ENCODE assay signal across 19 cellular contexts in genomic region chr10:78214931-78215330, GRCh38.
DNase-seq lines count a peak whose midpoint lies in the region; ATAC-seq and TF ChIP-seq lines count a peak whose summit lies in the region.
"Had no signal": no experiment of that assay in that cellular context is flagged by ENCODE, and none has a peak within 500 bp of the region (broad histone marks: within the 10 kb centered on the region; RNA-seq: fewer than 3 reads in every experiment).

No MANE protein-coding gene starts in this region.

- intact Hi-C loops in left ventricle myocardium inferior (cut with micrococcal nuclease) (no loop called here), sigmoid colon (cut with DNase I) (loop anchor here (2.0 to 10.0 kb wide), 5 partner anchors 88 to 852 kb away; partner anchors contain the start of gene ZMIZ1)

- H3K9ac ChIP-seq in BLaER1: 0 out of 2 replicates have a peak overlapping the region, but pooled peaks have one; percentile 34
- H3K9ac ChIP-seq in OCI-LY3 (ENCODE audit: low read length): peak overlapping the region; percentile 6; the same call in 1 of the 2 replicates

- 82 to 87% methylated on average over 4 of the region's 4 CpGs for WGBS in sigmoid colon, 2 donors

- H3K4me2 ChIP-seq in BLaER1: peak overlapping the region; percentile 91
- peak overlapping the region; percentile 45 for H3K4me2 ChIP-seq in OCI-LY3 (ENCODE audit: low read length)

- no peak for ATAC-seq in omental fat pad (ENCODE audit: low FRiP score)
- ATAC-seq: PC-3 had no signal

- in situ Hi-C loops in KBM-7 (cut with MboI; ENCODE audit: low pct_unique_long_range_greater_than_20kb, low sequenced_read_pairs): no loop called here

- TF ChIP-seq POLR2A in sigmoid colon (IDR thresholded peaks at IDR 0.05): no peak

- H3K4me1 ChIP-seq in BLaER1: peaks cover 79% of the 10 kb centered on the region
- H3K4me1 ChIP-seq in OCI-LY3 (ENCODE audit: low read length): peaks cover 71% of the 10 kb centered on the region
- H3K4me1 ChIP-seq in left ventricle myocardium inferior: peaks cover 47% of the 10 kb centered on the region
- H3K4me1 ChIP-seq in sigmoid colon: peaks cover 0 to 50% (median 41%) of the 10 kb centered on the region in 4 donors

- TF ChIP-seq CTCF in OCI-LY3 (IDR thresholded peaks at IDR 0.05; ENCODE audit: low read depth, low read length) (no peak), left ventricle myocardium inferior (IDR thresholded peaks at IDR 0.05; ENCODE audit: borderline replicate concordance) (no peak), sigmoid colon (IDR thresholded peaks at IDR 0.05) (no peak), omental fat pad (IDR thresholded peaks at IDR 0.05) (no peak)

- DNase-seq in left ventricle myocardium inferior (no peak), sigmoid colon (no peak), NCI-H2196 (lab: John Stamatoyannopoulos, UW; ENCODE audit: unreplicated experiment) (no peak), omental fat pad (ENCODE audit: low spot score) (no peak), NCI-H1694 treated with DMSO at 0.1 percent for 48 hours (lab: John Stamatoyannopoulos, UW) (no peak), KBM-7 (no peak)
- DNase-seq: activated effector memory CD4-positive, alpha-beta T cell treated with anti-CD3 and anti-CD28 coated beads, Interleukin-2, amount 50 U/mL, for 16 hours; Calu3; effector CD4-positive, alpha-beta T cell; Karpas-422; NCI-H1930; NCI-H510A treated with DMSO at 0.1 percent for 48 hours; PC-3; stimulated activated CD4-positive, alpha-beta T cell treated with anti-CD3 and anti-CD28 coated beads, Interleukin-12 subunit alpha, Interleukin-12 subunit beta, amount 100 ng/mL, for 4 hours had no signal

- peaks cover 64% of the 10 kb centered on the region for H3K79me2 ChIP-seq in OCI-LY3 (ENCODE audit: low read length)

- H4K20me1 ChIP-seq in BLaER1 (peaks cover 11% of the 10 kb centered on the region; the same call in 1 of the 2 replicates), OCI-LY3 (ENCODE audit: insufficient read depth, low read length) (no peaks in the 10 kb centered on the region)

- no peaks in the 10 kb centered on the region for H3K27me3 ChIP-seq in BLaER1
- H3K27me3 ChIP-seq in OCI-LY3 (ENCODE audit: low read depth, low read length): no peaks in the 10 kb centered on the region
- no peaks in the 10 kb centered on the region for H3K27me3 ChIP-seq in left ventricle myocardium inferior (ENCODE audit: low read depth)
- no peaks in the 10 kb centered on the region for H3K27me3 ChIP-seq in sigmoid colon
- H3K27me3 ChIP-seq: body of pancreas had no signal

- H3K4me3 ChIP-seq in BLaER1 (no peak overlapping the region), OCI-LY3 (ENCODE audit: low read length) (peak overlapping the region; percentile 11; the same call in 1 of the 2 replicates), left ventricle myocardium inferior (no peak overlapping the region), sigmoid colon (no peak overlapping the region)
- H3K4me3 ChIP-seq: body of pancreas had no signal

- TF ChIP-seq EP300 in sigmoid colon (IDR thresholded peaks at IDR 0.05): no peak

- H3K9me3 ChIP-seq in BLaER1: peaks cover 9% of the 10 kb centered on the region; the same call in 1 of the 2 replicates
- no peaks in the 10 kb centered on the region for H3K9me3 ChIP-seq in OCI-LY3 (ENCODE audit: insufficient read depth, low read length)
- H3K9me3 ChIP-seq in left ventricle myocardium inferior (replicated peaks): no peaks in the 10 kb centered on the region
- no peaks in the 10 kb centered on the region for H3K9me3 ChIP-seq in sigmoid colon
- H3K9me3 ChIP-seq: body of pancreas, neutrophil had no signal

- H3K27ac ChIP-seq in BLaER1 (peak overlapping the region; percentile 55; the same call in 1 of the 2 replicates), OCI-LY3 (ENCODE audit: low read length) (no peak overlapping the region), left ventricle myocardium inferior (replicated peaks) (peak overlapping the region; percentile 88), sigmoid colon (peak overlapping the region; percentile 77 to 85 (median 82))
- H3K27ac ChIP-seq: body of pancreas, neutrophil, VCaP had no signal

- H3K36me3 ChIP-seq in BLaER1 (no peaks in the 10 kb centered on the region), OCI-LY3 (replicated peaks; ENCODE audit: low read depth, low read length) (peaks cover 39% of the 10 kb centered on the region), left ventricle myocardium inferior (no peaks in the 10 kb centered on the region), sigmoid colon (no peaks in the 10 kb centered on the region)
- H3K36me3 ChIP-seq: neutrophil had no signal

- H2AFZ ChIP-seq in OCI-LY3 (ENCODE audit: low read depth, low read length): no peak overlapping the region
